In genomic region chr4:132527817-132528216, GRCh38 we compare ENCODE assay signal across 15 cellular contexts.
DNase-seq lines count a peak whose midpoint lies in the region; ATAC-seq, FAIRE-seq and TF ChIP-seq lines count a peak whose summit lies in the region.
"Had no signal": no experiment of that assay in that cellular context is flagged by ENCODE, and none has a peak within 500 bp of the region (broad histone marks: within the 10 kb centered on the region; RNA-seq: fewer than 3 reads in every experiment).

No MANE protein-coding gene starts in this region.

- no peak for TF ChIP-seq EP300 in K562 (IDR thresholded peaks at IDR 0.05; ENCODE audit: low read length)

- WGBS in K562 (ENCODE audit: insufficient coverage, low coverage, missing lambda C conversion rate) = 0% methylated on average over 1 of the region's 1 CpG

- H3K9me1 ChIP-seq in K562 (ENCODE audit: control insufficient read depth, insufficient read depth, low read length) = no peaks in the 10 kb centered on the region

- no peak for DNase-seq in OCI-LY7 (ENCODE audit: low spot score)
- DNase-seq in K562 (ENCODE audit: extremely low read depth in 1 of 4, low spot score in 3 of 4) = no peak
- DNase-seq in NCI-H510A (lab: John Stamatoyannopoulos, UW) = no peak
- no peak for DNase-seq in NCI-H446 treated with DMSO at 0.1 percent for 48 hours (lab: John Stamatoyannopoulos, UW)
- DNase-seq: Calu3; CD8-positive, alpha-beta T cell; DMS79 treated with DMSO at 0.1 percent for 48 hours; GF-D8 had no signal

- peaks cover 29% of the 10 kb centered on the region for H3K4me1 ChIP-seq in OCI-LY7 (ENCODE audit: insufficient read depth, low read length, poor library complexity, severe bottlenecking)
- no peaks in the 10 kb centered on the region for H3K4me1 ChIP-seq in K562 (replicated peaks in 1 of 2; ENCODE audit: control insufficient read depth in 2 of 2, insufficient read depth in 2 of 2, low read length in 2 of 2)

- ATAC-seq in K562 = no peak
- ATAC-seq in HG03108 (IDR thresholded peaks at IDR 0.05; ENCODE audit: unreplicated experiment) = no peak
- ATAC-seq: CD8-positive, alpha-beta T cell; GM23338 had no signal

- no peaks in the 10 kb centered on the region; the same call in 1 of the 2 replicates for H3K9me3 ChIP-seq in OCI-LY7 (ENCODE audit: low read length)
- 0 out of 2 replicates have a peak, but pooled peaks cover 2% of the 10 kb centered on the region for H3K9me3 ChIP-seq in K562 (replicated peaks; ENCODE audit: control insufficient read depth, insufficient read depth, low read depth, low read length)
- H3K9me3 ChIP-seq: BLaER1 treated with 17β-estradiol and CSF1 and Interleukin-3, amounts not matched to agents 10 nM and 100 nM had no signal

- no peak overlapping the region for H3K9ac ChIP-seq in K562 (ENCODE audit: insufficient read depth in 1 of 2, low read depth in 2 of 2, low read length in 2 of 2)
- H3K9ac ChIP-seq: BLaER1 treated with 17β-estradiol and CSF1 and Interleukin-3, amounts not matched to agents 10 nM and 100 nM had no signal

- POLR2A ChIA-PET in OCI-LY7 (lab: Charles Lee) = interaction anchor here (0.6 to 2.9 kb wide), 2 partner anchors 14 to 276 kb away, joined by 3 to 16 read pairs; no protein-coding TSS in a partner anchor
- POLR2A ChIA-PET in K562 (lab: Yijun Ruan, JAX) = no interaction called here

- no peaks in the 10 kb centered on the region for H3K27me3 ChIP-seq in K562 (ENCODE audit: control insufficient read depth in 2 of 2, insufficient read depth in 2 of 2, low read length in 2 of 2)
- H3K27me3 ChIP-seq: BLaER1 treated with 17β-estradiol and CSF1 and Interleukin-3, amounts not matched to agents 10 nM and 100 nM had no signal

- TF ChIP-seq RAD21 in K562 (CRISPR knock-in tag; conservative IDR thresholded peaks at IDR 0.05 in 1 of 2, IDR thresholded peaks at IDR 0.05 in 1 of 2) = no peak

- TF ChIP-seq CTCF in OCI-LY7 (conservative IDR thresholded peaks at IDR 0.05; ENCODE audit: low read length) (no peak), K562 (IDR thresholded peaks at IDR 0.05 in 2 of 3, conservative IDR thresholded peaks at IDR 0.05 in 1 of 3; ENCODE audit: insufficient read depth in 2 of 3, low read depth in 1 of 3, low read length in 3 of 3) (no peak)

- in situ Hi-C loops in K562 (cut with MboI) = no loop called here

- H3K36me3 ChIP-seq in OCI-LY7 (ENCODE audit: insufficient read depth, low read length) (peaks cover 2% of the 10 kb centered on the region; the same call in 1 of the 2 replicates), K562 (ENCODE audit: control insufficient read depth, insufficient read depth, low read length) (no peaks in the 10 kb centered on the region)
- H3K36me3 ChIP-seq: BLaER1 treated with 17β-estradiol and CSF1 and Interleukin-3, amounts not matched to agents 10 nM and 100 nM had no signal

- H4K20me1 ChIP-seq in OCI-LY7 (ENCODE audit: insufficient read depth, low read length) (no peaks in the 10 kb centered on the region), K562 (replicated peaks; ENCODE audit: control insufficient read depth, insufficient read depth, low read length) (no peaks in the 10 kb centered on the region)
- H4K20me1 ChIP-seq: BLaER1 treated with 17β-estradiol and CSF1 and Interleukin-3, amounts not matched to agents 10 nM and 100 nM had no signal

- FAIRE-seq in A204.1 (lab: Jason Lieb, UNC) (peak; percentile 78), K562 (lab: Jason Lieb, UNC) (no peak), islet of Langerhans (lab: Jason Lieb, UNC) (peak; percentile 30)
- FAIRE-seq: H54 had no signal

- H2AFZ ChIP-seq in OCI-LY7 (ENCODE audit: low read length) (peak overlapping the region; percentile 58; the same call in 1 of the 2 replicates), K562 (ENCODE audit: low read depth, low read length) (no peak overlapping the region)

- BruUV-seq in OCI-LY7 (replicated peaks; lab: Mats Ljungman, UMichigan) = no TSS peak
- no TSS peak for BruUV-seq in K562 (replicated peaks; lab: Mats Ljungman, UMichigan)

- H3K4me2 ChIP-seq in OCI-LY7 (ENCODE audit: low read length) (no peak overlapping the region), K562 (ENCODE audit: insufficient read depth, low read length) (no peak overlapping the region)
- H3K4me2 ChIP-seq: BLaER1 treated with 17β-estradiol and CSF1 and Interleukin-3, amounts not matched to agents 10 nM and 100 nM; GM23338 had no signal

- no peaks in the 10 kb centered on the region for H3K9me2 ChIP-seq in OCI-LY7 (ENCODE audit: insufficient read depth, low read length)

- no peak overlapping the region for H3K4me3 ChIP-seq in OCI-LY7 (ENCODE audit: low read depth, low read length, poor library complexity, severe bottlenecking)
- H3K4me3 ChIP-seq in K562 = no peak overlapping the region
- H3K4me3 ChIP-seq: BLaER1 treated with 17β-estradiol and CSF1 and Interleukin-3, amounts not matched to agents 10 nM and 100 nM; GM23338 had no signal

- CTCF ChIA-PET in OCI-LY7 (lab: Charles Lee; ENCODE audit: unreplicated experiment) = no interaction called here
- CTCF ChIA-PET in K562 (lab: Yijun Ruan, JAX; ENCODE audit: low intra/inter-chr PET ratio) = no interaction called here

- no peaks in the 10 kb centered on the region for H3K79me2 ChIP-seq in OCI-LY7 (ENCODE audit: insufficient read depth, low read depth, low read length)
- H3K79me2 ChIP-seq in K562 (ENCODE audit: control insufficient read depth, insufficient read depth, low read length) = no peaks in the 10 kb centered on the region

- TF ChIP-seq POLR2A in K562 (conservative IDR thresholded peaks at IDR 0.05) = no peak

- intact Hi-C loops in OCI-LY7 (cut with micrococcal nuclease; ENCODE audit: unreplicated experiment) = loop anchor here (5.0 kb wide), 1 partner anchor 261 kb away; no protein-coding TSS in a partner anchor
- intact Hi-C loops in K562 (cut with micrococcal nuclease) = no loop called here

- H3K27ac ChIP-seq in OCI-LY7 (ENCODE audit: low read depth, low read length, poor library complexity, severe bottlenecking) (no peak overlapping the region), K562 (ENCODE audit: extremely low read depth, low read depth, low read length) (no peak overlapping the region)
- H3K27ac ChIP-seq: 22Rv1; BLaER1 treated with 17β-estradiol and CSF1 and Interleukin-3, amounts not matched to agents 10 nM and 100 nM had no signal

TF ChIP-seq in K562, 482 proteins besides CTCF, POLR2A, EP300 and RAD21:
- TF ChIP-seq ZBTB33 (CRISPR knock-in tag; IDR thresholded peaks at IDR 0.05) (no peak), NFIC (IDR thresholded peaks at IDR 0.05) (peak; percentile 83), NFIX (CRISPR knock-in tag; IDR thresholded peaks at IDR 0.05; ENCODE audit: low read depth) (peak; percentile 77)
